In genomic region chr10:124791378-124792348, GRCh38 we compare ENCODE assay signal across 1 cellular context.
TF ChIP-seq lines count a peak whose summit lies in the region.

EEF1AKMT2 (minus strand) TSS chr10:124791887; CDS start chr10:124791833, 54 bp downstream.

TF ChIP-seq in K562, 482 proteins besides CTCF, POLR2A, EP300 and RAD21 (continued from another document and continues in another):
- TF ChIP-seq ID3 (CRISPR knock-in tag; IDR thresholded peaks at IDR 0.05), result no peak
- no peak for TF ChIP-seq ID3 (tag; IDR thresholded peaks at IDR 0.05)
- TF ChIP-seq ZNF766 (CRISPR knock-in tag; conservative IDR thresholded peaks at IDR 0.05), result no peak
- TF ChIP-seq ZNF583 (CRISPR knock-in tag; IDR thresholded peaks at IDR 0.05), result no peak
- TF ChIP-seq RFX5 (IDR thresholded peaks at IDR 0.05; ENCODE audit: low read depth, low read length), result no peak
- TF ChIP-seq ARNT (IDR thresholded peaks at IDR 0.05), result no peak
- TF ChIP-seq ZNF146 (CRISPR knock-in tag; IDR thresholded peaks at IDR 0.05; ENCODE audit: unreplicated experiment), result no peak
- TF ChIP-seq NR4A1 (CRISPR knock-in tag; IDR thresholded peaks at IDR 0.05), result no peak
- no peak for TF ChIP-seq NR4A1 (tag; IDR thresholded peaks at IDR 0.05)
- no peak for TF ChIP-seq ZNF561 (CRISPR knock-in tag; conservative IDR thresholded peaks at IDR 0.05)
- TF ChIP-seq ZNF444 (CRISPR knock-in tag; IDR thresholded peaks at IDR 0.05), result no peak
- peak; percentile 96 for TF ChIP-seq U2AF1 (optimal IDR thresholded peaks at IDR 0.05; ENCODE audit: low read depth, low read length)
- TF ChIP-seq RFX7 (CRISPR knock-in tag; IDR thresholded peaks at IDR 0.05), result no peak
- peak; percentile 64; the same call in 1 of the 2 replicates for TF ChIP-seq PML (IDR thresholded peaks at IDR 0.05; ENCODE audit: low read length)
- TF ChIP-seq ZC3H8 (IDR thresholded peaks at IDR 0.05), result no peak
- TF ChIP-seq ESRRA (IDR thresholded peaks at IDR 0.05; ENCODE audit: borderline replicate concordance, low read depth), result peak; percentile 57; the same call in 1 of the 2 replicates
- peak; percentile 84 for TF ChIP-seq CTBP1 (IDR thresholded peaks at IDR 0.05; ENCODE audit: borderline replicate concordance)
- TF ChIP-seq ZNF445 (CRISPR knock-in tag; IDR thresholded peaks at IDR 0.05; ENCODE audit: low read depth), result no peak
- TF ChIP-seq, protein P1, sequence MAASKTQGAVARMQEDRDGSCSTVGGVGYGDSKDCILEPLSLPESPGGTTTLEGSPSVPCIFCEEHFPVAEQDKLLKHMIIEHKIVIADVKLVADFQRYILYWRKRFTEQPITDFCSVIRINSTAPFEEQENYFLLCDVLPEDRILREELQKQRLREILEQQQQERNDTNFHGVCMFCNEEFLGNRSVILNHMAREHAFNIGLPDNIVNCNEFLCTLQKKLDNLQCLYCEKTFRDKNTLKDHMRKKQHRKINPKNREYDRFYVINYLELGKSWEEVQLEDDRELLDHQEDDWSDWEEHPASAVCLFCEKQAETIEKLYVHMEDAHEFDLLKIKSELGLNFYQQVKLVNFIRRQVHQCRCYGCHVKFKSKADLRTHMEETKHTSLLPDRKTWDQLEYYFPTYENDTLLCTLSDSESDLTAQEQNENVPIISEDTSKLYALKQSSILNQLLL (CRISPR knock-in tag; IDR thresholded peaks at IDR 0.05; ENCODE audit: borderline replicate concordance), result no peak
- no peak for TF ChIP-seq RUNX1 (IDR thresholded peaks at IDR 0.05; ENCODE audit: low read depth)
- no peak for TF ChIP-seq ZNF3 (CRISPR knock-in tag; IDR thresholded peaks at IDR 0.05)
- TF ChIP-seq ZNF184 (CRISPR knock-in tag; IDR thresholded peaks at IDR 0.05), result no peak
- TF ChIP-seq CEBPB (tag; IDR thresholded peaks at IDR 0.05), result no peak
- TF ChIP-seq ZNF717 (CRISPR knock-in tag; IDR thresholded peaks at IDR 0.05), result no peak
- no peak for TF ChIP-seq CHAMP1 (IDR thresholded peaks at IDR 0.05)
- TF ChIP-seq ZNF217 (CRISPR knock-in tag; IDR thresholded peaks at IDR 0.05), result no peak
- no peak for TF ChIP-seq NUFIP1 (IDR thresholded peaks at IDR 0.05; ENCODE audit: partially characterized antibody)
- no peak for TF ChIP-seq ZNF274 (IDR thresholded peaks at IDR 0.05; ENCODE audit: borderline replicate concordance, low read depth, low read length)
- TF ChIP-seq ZNF384 (IDR thresholded peaks at IDR 0.05; ENCODE audit: low read depth, low read length), result no peak
- TF ChIP-seq TCF15 (CRISPR knock-in tag; IDR thresholded peaks at IDR 0.05), result no peak
- TF ChIP-seq, protein P2, sequence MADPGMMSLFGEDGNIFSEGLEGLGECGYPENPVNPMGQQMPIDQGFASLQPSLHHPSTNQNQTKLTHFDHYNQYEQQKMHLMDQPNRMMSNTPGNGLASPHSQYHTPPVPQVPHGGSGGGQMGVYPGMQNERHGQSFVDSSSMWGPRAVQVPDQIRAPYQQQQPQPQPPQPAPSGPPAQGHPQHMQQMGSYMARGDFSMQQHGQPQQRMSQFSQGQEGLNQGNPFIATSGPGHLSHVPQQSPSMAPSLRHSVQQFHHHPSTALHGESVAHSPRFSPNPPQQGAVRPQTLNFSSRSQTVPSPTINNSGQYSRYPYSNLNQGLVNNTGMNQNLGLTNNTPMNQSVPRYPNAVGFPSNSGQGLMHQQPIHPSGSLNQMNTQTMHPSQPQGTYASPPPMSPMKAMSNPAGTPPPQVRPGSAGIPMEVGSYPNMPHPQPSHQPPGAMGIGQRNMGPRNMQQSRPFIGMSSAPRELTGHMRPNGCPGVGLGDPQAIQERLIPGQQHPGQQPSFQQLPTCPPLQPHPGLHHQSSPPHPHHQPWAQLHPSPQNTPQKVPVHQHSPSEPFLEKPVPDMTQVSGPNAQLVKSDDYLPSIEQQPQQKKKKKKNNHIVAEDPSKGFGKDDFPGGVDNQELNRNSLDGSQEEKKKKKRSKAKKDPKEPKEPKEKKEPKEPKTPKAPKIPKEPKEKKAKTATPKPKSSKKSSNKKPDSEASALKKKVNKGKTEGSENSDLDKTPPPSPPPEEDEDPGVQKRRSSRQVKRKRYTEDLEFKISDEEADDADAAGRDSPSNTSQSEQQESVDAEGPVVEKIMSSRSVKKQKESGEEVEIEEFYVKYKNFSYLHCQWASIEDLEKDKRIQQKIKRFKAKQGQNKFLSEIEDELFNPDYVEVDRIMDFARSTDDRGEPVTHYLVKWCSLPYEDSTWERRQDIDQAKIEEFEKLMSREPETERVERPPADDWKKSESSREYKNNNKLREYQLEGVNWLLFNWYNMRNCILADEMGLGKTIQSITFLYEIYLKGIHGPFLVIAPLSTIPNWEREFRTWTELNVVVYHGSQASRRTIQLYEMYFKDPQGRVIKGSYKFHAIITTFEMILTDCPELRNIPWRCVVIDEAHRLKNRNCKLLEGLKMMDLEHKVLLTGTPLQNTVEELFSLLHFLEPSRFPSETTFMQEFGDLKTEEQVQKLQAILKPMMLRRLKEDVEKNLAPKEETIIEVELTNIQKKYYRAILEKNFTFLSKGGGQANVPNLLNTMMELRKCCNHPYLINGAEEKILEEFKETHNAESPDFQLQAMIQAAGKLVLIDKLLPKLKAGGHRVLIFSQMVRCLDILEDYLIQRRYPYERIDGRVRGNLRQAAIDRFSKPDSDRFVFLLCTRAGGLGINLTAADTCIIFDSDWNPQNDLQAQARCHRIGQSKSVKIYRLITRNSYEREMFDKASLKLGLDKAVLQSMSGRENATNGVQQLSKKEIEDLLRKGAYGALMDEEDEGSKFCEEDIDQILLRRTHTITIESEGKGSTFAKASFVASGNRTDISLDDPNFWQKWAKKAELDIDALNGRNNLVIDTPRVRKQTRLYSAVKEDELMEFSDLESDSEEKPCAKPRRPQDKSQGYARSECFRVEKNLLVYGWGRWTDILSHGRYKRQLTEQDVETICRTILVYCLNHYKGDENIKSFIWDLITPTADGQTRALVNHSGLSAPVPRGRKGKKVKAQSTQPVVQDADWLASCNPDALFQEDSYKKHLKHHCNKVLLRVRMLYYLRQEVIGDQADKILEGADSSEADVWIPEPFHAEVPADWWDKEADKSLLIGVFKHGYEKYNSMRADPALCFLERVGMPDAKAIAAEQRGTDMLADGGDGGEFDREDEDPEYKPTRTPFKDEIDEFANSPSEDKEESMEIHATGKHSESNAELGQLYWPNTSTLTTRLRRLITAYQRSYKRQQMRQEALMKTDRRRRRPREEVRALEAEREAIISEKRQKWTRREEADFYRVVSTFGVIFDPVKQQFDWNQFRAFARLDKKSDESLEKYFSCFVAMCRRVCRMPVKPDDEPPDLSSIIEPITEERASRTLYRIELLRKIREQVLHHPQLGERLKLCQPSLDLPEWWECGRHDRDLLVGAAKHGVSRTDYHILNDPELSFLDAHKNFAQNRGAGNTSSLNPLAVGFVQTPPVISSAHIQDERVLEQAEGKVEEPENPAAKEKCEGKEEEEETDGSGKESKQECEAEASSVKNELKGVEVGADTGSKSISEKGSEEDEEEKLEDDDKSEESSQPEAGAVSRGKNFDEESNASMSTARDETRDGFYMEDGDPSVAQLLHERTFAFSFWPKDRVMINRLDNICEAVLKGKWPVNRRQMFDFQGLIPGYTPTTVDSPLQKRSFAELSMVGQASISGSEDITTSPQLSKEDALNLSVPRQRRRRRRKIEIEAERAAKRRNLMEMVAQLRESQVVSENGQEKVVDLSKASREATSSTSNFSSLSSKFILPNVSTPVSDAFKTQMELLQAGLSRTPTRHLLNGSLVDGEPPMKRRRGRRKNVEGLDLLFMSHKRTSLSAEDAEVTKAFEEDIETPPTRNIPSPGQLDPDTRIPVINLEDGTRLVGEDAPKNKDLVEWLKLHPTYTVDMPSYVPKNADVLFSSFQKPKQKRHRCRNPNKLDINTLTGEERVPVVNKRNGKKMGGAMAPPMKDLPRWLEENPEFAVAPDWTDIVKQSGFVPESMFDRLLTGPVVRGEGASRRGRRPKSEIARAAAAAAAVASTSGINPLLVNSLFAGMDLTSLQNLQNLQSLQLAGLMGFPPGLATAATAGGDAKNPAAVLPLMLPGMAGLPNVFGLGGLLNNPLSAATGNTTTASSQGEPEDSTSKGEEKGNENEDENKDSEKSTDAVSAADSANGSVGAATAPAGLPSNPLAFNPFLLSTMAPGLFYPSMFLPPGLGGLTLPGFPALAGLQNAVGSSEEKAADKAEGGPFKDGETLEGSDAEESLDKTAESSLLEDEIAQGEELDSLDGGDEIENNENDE (IDR thresholded peaks at IDR 0.05; ENCODE audit: low read depth, low read length), result no peak
- no peak for TF ChIP-seq CUX1 (CRISPR knock-in tag; IDR thresholded peaks at IDR 0.05)
- no peak for TF ChIP-seq PHB2 (IDR thresholded peaks at IDR 0.05; ENCODE audit: low read depth)
- TF ChIP-seq CEBPG (CRISPR knock-in tag; IDR thresholded peaks at IDR 0.05), result no peak
- TF ChIP-seq CEBPG (tag; conservative IDR thresholded peaks at IDR 0.05 in 1 of 2, IDR thresholded peaks at IDR 0.05 in 1 of 2), result no peak
- no peak for TF ChIP-seq CBX2 (IDR thresholded peaks at IDR 0.05; ENCODE audit: insufficient read depth, low read length, poor library complexity, severe bottlenecking)
- TF ChIP-seq RFX1 (IDR thresholded peaks at IDR 0.05), result no peak
- no peak for TF ChIP-seq CREB3 (tag; conservative IDR thresholded peaks at IDR 0.05; ENCODE audit: low read depth)
- no peak for TF ChIP-seq ZBTB17 (CRISPR knock-in tag; IDR thresholded peaks at IDR 0.05)
- TF ChIP-seq KDM4B (IDR thresholded peaks at IDR 0.05; ENCODE audit: borderline replicate concordance in 2 of 2, low read depth in 1 of 2), result no peak; a peak in 1 of 4 replicates
- TF ChIP-seq TSC22D4 (tag; IDR thresholded peaks at IDR 0.05), result no peak
- no peak for TF ChIP-seq ZBTB26 (CRISPR knock-in tag; IDR thresholded peaks at IDR 0.05)
